Comparison of ENCODE assay signal across 12 cellular contexts in the genomic region with DNA sequence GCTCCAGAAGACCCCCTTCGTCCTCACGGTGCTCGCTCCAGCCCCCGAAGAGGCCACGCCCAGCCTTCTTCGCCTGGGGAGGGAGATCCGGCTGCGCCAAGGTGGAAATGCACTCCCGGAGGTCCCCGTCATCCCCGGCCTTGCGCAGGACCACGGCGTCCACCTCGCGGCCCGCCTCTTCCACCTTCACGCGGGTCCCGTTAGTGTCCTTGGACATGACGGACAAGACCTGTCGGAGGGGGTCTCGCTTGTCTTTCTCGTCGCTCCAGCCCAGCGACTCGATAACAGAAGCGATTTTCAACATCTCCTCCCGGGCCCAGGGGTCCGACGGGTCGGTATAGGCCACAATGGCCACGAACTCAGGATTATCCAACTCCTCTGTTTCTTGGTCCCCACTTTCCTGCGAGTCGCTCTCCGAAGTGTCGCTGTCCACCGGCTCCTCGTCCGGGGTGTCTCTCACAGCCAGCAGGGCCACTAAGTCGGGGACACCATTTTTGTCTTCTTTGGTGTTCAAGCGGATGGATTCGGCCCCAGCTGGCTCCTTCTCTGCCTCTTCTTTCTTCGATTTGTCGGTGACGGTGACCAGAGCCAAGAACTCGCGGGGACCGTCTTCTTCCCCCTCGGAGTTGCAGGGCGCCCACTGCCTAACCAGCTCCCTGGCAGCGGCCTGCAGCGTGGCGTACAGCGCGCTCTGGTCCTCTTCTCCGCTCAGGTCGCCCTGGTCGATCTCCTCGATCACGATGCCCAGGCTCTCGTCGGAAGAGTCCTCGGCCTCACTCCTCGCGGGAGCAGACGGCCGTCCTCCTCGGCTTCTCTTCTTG. TPM values are rescaled to one million over a fixed set of nuclear protein-coding genes. Genes with fewer than 3 reads are reported as not detected.
DNase-seq lines count a peak whose midpoint lies in the region; ATAC-seq and TF ChIP-seq lines count a peak whose summit lies in the region.
"Had no signal": no experiment of that assay in that cellular context is flagged by ENCODE, and none has a peak within 500 bp of the region (broad histone marks: within the 10 kb centered on the region; RNA-seq: fewer than 3 reads in every experiment).

No MANE protein-coding gene starts in this region.

- POLR2A ChIA-PET in WTC11 (lab: Charles Lee) = no interaction called here

- ATAC-seq in WTC11 (no peak), HG02884 (IDR thresholded peaks at IDR 0.05; ENCODE audit: unreplicated experiment) (no peak)

- H3K27me3 ChIP-seq in skeletal muscle tissue (ENCODE audit: control insufficient read depth in 3 of 3, insufficient read depth in 3 of 3, low read length in 3 of 3) = peaks cover 33 to 54% (median 44%) of the 10 kb centered on the region in 3 donors

- H3K27ac Mint-ChIP-seq in WTC11 (no peak overlapping the region), glutamatergic neuron (ENCODE audit: unreplicated experiment) (no peak overlapping the region)

- H3K4me3 ChIP-seq in skeletal muscle tissue (ENCODE audit: low read length in 3 of 3) = peak overlapping the region in 2 of 3 donors; percentile 38 to 49

- DNase-seq in GM13976 (ENCODE audit: low spot score) (peak; percentile 31), WTC11 (ENCODE audit: low spot score) (no peak), glutamatergic neuron (no peak), DMS53 (lab: John Stamatoyannopoulos, UW) (no peak), NCI-H69 (lab: John Stamatoyannopoulos, UW) (no peak), NCI-H748 treated with DMSO at 0.1 percent for 48 hours (lab: John Stamatoyannopoulos, UW) (no peak)
- DNase-seq: activated CD4-positive, alpha-beta T cell treated with anti-CD3 and anti-CD28 coated beads, Interleukin-2, amount 50 U/mL, for 1 hour; DMS79 had no signal

- in situ Hi-C loops in GM13976 (cut with MboI; ENCODE audit: low sequenced_read_pairs, unreplicated experiment) = loop anchor here (5.0 kb wide), 1 partner anchor 92 kb away; no protein-coding TSS in a partner anchor

- no peaks in the 10 kb centered on the region for H3K36me3 ChIP-seq in skeletal muscle tissue (ENCODE audit: control insufficient read depth in 3 of 3, insufficient read depth in 3 of 3, low read length in 3 of 3)

- H3K9me3 ChIP-seq in skeletal muscle tissue (ENCODE audit: control insufficient read depth in 3 of 3, low read length in 3 of 3) = no peaks in the 10 kb centered on the region

- H3K4me1 Mint-ChIP-seq in WTC11 (peaks cover 33% of the 10 kb centered on the region), glutamatergic neuron (ENCODE audit: low read depth, unreplicated experiment) (peaks cover 7% of the 10 kb centered on the region)

- no peak overlapping the region for H3K27ac ChIP-seq in skeletal muscle tissue (ENCODE audit: low read depth, low read length)
- H3K27ac ChIP-seq: RWPE1 had no signal

- H3K36me3 Mint-ChIP-seq in WTC11 (0 out of 2 replicates have a peak, but pooled peaks cover 2% of the 10 kb centered on the region), glutamatergic neuron (ENCODE audit: unreplicated experiment) (no peaks in the 10 kb centered on the region)

- peak overlapping the region; percentile 72 for H3K4me3 Mint-ChIP-seq in WTC11
- H3K4me3 Mint-ChIP-seq in glutamatergic neuron (ENCODE audit: unreplicated experiment) = peak overlapping the region; percentile 71

- peak overlapping the region in 1 of 3 donors; percentile 64 for H3K9ac ChIP-seq in skeletal muscle tissue (ENCODE audit: low read depth in 1 of 3, low read length in 3 of 3)

- TF ChIP-seq CTCF in GM13976 (IDR thresholded peaks at IDR 0.05; ENCODE audit: borderline replicate concordance, control extremely low read depth, extremely low read depth, insufficient read depth, missing control alignments) (no peak), WTC11 (IDR thresholded peaks at IDR 0.05) (no peak), glutamatergic neuron (IDR thresholded peaks at IDR 0.05; ENCODE audit: partially characterized antibody, unreplicated experiment) (no peak)

- CTCF ChIA-PET in WTC11 (lab: Charles Lee) = interaction anchor here (0.5 kb wide), 1 partner anchor 214 kb away, joined by 3 read pairs; no protein-coding TSS in a partner anchor

- peaks cover 8 to 14% (median 9%) of the 10 kb centered on the region in 3 donors for H3K4me1 ChIP-seq in skeletal muscle tissue (ENCODE audit: control insufficient read depth in 3 of 3, insufficient read depth in 3 of 3, low read length in 3 of 3)

- H3K9me3 Mint-ChIP-seq in WTC11 (no peaks in the 10 kb centered on the region), glutamatergic neuron (ENCODE audit: unreplicated experiment) (peaks cover 13% of the 10 kb centered on the region)

- H3K27me3 Mint-ChIP-seq in WTC11 (ENCODE audit: low read depth) = peaks cover 63% of the 10 kb centered on the region
- peaks cover 28% of the 10 kb centered on the region for H3K27me3 Mint-ChIP-seq in glutamatergic neuron (ENCODE audit: unreplicated experiment)

TF ChIP-seq in WTC11, 78 proteins besides CTCF, POLR2A, EP300 and RAD21:
- TF ChIP-seq, protein P1, sequence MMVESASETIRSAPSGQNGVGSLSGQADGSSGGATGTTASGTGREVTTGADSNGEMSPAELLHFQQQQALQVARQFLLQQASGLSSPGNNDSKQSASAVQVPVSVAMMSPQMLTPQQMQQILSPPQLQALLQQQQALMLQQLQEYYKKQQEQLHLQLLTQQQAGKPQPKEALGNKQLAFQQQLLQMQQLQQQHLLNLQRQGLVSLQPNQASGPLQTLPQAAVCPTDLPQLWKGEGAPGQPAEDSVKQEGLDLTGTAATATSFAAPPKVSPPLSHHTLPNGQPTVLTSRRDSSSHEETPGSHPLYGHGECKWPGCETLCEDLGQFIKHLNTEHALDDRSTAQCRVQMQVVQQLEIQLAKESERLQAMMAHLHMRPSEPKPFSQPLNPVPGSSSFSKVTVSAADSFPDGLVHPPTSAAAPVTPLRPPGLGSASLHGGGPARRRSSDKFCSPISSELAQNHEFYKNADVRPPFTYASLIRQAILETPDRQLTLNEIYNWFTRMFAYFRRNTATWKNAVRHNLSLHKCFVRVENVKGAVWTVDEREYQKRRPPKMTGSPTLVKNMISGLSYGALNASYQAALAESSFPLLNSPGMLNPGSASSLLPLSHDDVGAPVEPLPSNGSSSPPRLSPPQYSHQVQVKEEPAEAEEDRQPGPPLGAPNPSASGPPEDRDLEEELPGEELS (CRISPR knock-in tag; IDR thresholded peaks at IDR 0.05) = no peak
- TF ChIP-seq ZNF263 (CRISPR knock-in tag; IDR thresholded peaks at IDR 0.05; ENCODE audit: low read depth) = peak; percentile 10; the same call in 1 of the 2 replicates

RNA-seq across cellular contexts. Expression of a gene that starts 1.3 kb away (rescaled TPM):
- total RNA-seq in WTC11 (2021) (2.8 to 4.0 TPM (median 3.6 TPM) in 3 replicates), glutamatergic neuron (ENCODE audit: unreplicated experiment) (0.76 TPM), skeletal muscle tissue (3.7 TPM)

RNA-seq across cellular contexts. Expression of a gene that starts 23.0 kb away (rescaled TPM):
- 24.8 to 30.5 TPM (median 25.4 TPM) in 3 replicates for total RNA-seq in WTC11 (2021)
- 14.1 TPM for total RNA-seq in glutamatergic neuron (ENCODE audit: unreplicated experiment)
- total RNA-seq in skeletal muscle tissue = 21.4 TPM
- total RNA-seq: lung microvascular endothelial cell had no signal
